8 cellular contexts compared by ENCODE assay signal in the genomic region with DNA sequence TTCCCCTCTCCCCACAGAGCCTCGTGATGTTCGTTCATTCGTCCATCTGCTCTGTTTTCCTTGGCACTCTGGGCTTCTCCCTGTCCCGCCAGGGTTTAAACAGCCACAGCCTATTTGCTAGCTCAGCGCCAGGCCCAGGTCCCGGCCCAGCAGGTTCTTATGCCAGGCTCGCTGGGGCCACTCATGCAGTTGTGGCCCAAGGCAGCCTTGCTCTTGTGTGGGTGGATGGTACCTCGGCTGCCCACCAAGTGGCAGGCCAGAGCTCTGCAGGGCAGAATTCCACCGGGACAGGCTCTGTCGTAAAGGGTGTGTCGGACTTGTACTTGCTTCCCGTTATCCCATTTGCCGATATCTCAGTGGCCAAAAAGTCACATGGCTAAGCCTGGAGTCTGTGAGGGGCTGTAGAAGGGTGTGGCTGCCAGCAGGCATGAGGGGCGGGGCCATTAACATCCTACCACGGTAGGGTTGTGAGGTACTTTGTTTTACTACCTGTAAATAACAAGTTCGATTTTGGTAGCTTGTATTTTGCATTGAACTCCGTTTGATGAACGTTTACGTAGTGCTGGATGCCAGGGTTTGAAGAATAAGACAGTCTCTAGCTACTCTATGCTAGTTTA. TPM values are rescaled to one million over a fixed set of nuclear protein-coding genes. Genes with fewer than 3 reads are reported as not detected.
DNase-seq lines count a peak whose midpoint lies in the region; ATAC-seq and FAIRE-seq lines count a peak whose summit lies in the region.

No MANE protein-coding gene starts in this region.

- H3K27me3 Mint-ChIP-seq in IgD-negative memory B cell = no peaks in the 10 kb centered on the region
- H3K27me3 Mint-ChIP-seq in activated naive CD8-positive, alpha-beta T cell treated with anti-CD3 and anti-CD28 coated beads for 36 hours = no peaks in the 10 kb centered on the region

- H3K9ac ChIP-seq in BLaER1 = no peak overlapping the region; the same call in 1 of the 2 replicates

- H3K4me1 Mint-ChIP-seq in IgD-negative memory B cell = peaks cover 18 to 43% (median 24%) of the 10 kb centered on the region in 3 donors
- peaks cover 71% of the 10 kb centered on the region for H3K4me1 Mint-ChIP-seq in activated naive CD8-positive, alpha-beta T cell treated with anti-CD3 and anti-CD28 coated beads for 36 hours

- peaks cover 89% of the 10 kb centered on the region for H3K4me1 ChIP-seq in BLaER1
- H3K4me1 ChIP-seq in small intestine (ENCODE audit: control insufficient read depth in 2 of 2, insufficient read depth in 1 of 2, low read depth in 1 of 2, low read length in 1 of 2) = peaks cover 0 to 3% of the 10 kb centered on the region in 2 donors

- H3K27me3 ChIP-seq in BLaER1 = no peaks in the 10 kb centered on the region
- H3K27me3 ChIP-seq in small intestine (ENCODE audit: control insufficient read depth in 2 of 2, insufficient read depth in 2 of 2, low read length in 2 of 2) = no peaks in the 10 kb centered on the region

- H3K36me3 ChIP-seq in BLaER1 (peaks cover 19% of the 10 kb centered on the region), small intestine (ENCODE audit: control insufficient read depth in 2 of 2, insufficient read depth in 2 of 2, low read length in 2 of 2) (no peaks in the 10 kb centered on the region)

- ATAC-seq in left ventricle myocardium superior = peak; percentile 72
- no peak for ATAC-seq in HG02588 (IDR thresholded peaks at IDR 0.05; ENCODE audit: unreplicated experiment)
- ATAC-seq in GM18861 (IDR thresholded peaks at IDR 0.05; ENCODE audit: unreplicated experiment) = no peak

- H3K4me3 ChIP-seq in BLaER1 (no peak overlapping the region), small intestine (ENCODE audit: low read depth in 1 of 2, low read length in 2 of 2) (no peak overlapping the region)

- H4K20me1 ChIP-seq in BLaER1 = peaks cover 99% of the 10 kb centered on the region

- H3K9me3 ChIP-seq in BLaER1 (no peaks in the 10 kb centered on the region), small intestine (ENCODE audit: control insufficient read depth, low read depth) (no peaks in the 10 kb centered on the region)

- WGBS in small intestine, 3 donors = 43 to 66% (median 55%) methylated on average over 19 of the region's 19 CpGs

- no peak for FAIRE-seq in small intestine (lab: Jason Lieb, UNC)

- peak overlapping the region in 3 of 4 donors; percentile 79 to 93 (median 86) for H3K4me3 Mint-ChIP-seq in IgD-negative memory B cell
- peak overlapping the region; percentile 76 for H3K4me3 Mint-ChIP-seq in activated naive CD8-positive, alpha-beta T cell treated with anti-CD3 and anti-CD28 coated beads for 36 hours

- no peaks in the 10 kb centered on the region for H3K9me3 Mint-ChIP-seq in IgD-negative memory B cell
- H3K9me3 Mint-ChIP-seq in activated naive CD8-positive, alpha-beta T cell treated with anti-CD3 and anti-CD28 coated beads for 36 hours = no peaks in the 10 kb centered on the region

- DNase-seq in activated naive CD8-positive, alpha-beta T cell treated with anti-CD3 and anti-CD28 coated beads for 36 hours = peak; percentile 10
- peak; percentile 74 for DNase-seq in left ventricle myocardium superior
- DNase-seq in small intestine = peak; percentile 44
- no peak for DNase-seq in stimulated activated CD4-positive, alpha-beta T cell treated with anti-CD3 and anti-CD28 coated beads, Interleukin-4, amount 100 ng/mL, for 4 hours

- peaks cover 3% of the 10 kb centered on the region for H3K36me3 Mint-ChIP-seq in IgD-negative memory B cell
- H3K36me3 Mint-ChIP-seq in activated naive CD8-positive, alpha-beta T cell treated with anti-CD3 and anti-CD28 coated beads for 36 hours = peaks cover 5% of the 10 kb centered on the region

- H3K4me2 ChIP-seq in BLaER1 = peak overlapping the region; percentile 74

- no peak overlapping the region for H3K27ac ChIP-seq in BLaER1
- H3K27ac ChIP-seq in small intestine (ENCODE audit: low read depth in 1 of 2, low read length in 1 of 2) = peak overlapping the region; percentile 66 to 86

- H3K27ac Mint-ChIP-seq in IgD-negative memory B cell = peak overlapping the region; percentile 93 to 98 (median 97)
- peak overlapping the region; percentile 96 for H3K27ac Mint-ChIP-seq in activated naive CD8-positive, alpha-beta T cell treated with anti-CD3 and anti-CD28 coated beads for 36 hours

- intact Hi-C loops in left ventricle myocardium superior (cut with micrococcal nuclease) = no loop called here

RNA-seq across cellular contexts. Expression of gene FAM118A, which starts 7.9 kb away (rescaled TPM):
- polyA plus RNA-seq in IgD-negative memory B cell = 24.0 TPM
- 10 to 100 TPM; 25.4 to 26.4 TPM for total RNA-seq in activated naive CD8-positive, alpha-beta T cell treated with anti-CD3 and anti-CD28 coated beads for 36 hours
- 20.7 TPM for total RNA-seq in left ventricle myocardium superior
- polyA plus RNA-seq in small intestine = 10 to 100 TPM in 2 of 3 donors, 1 to 10 TPM in 1; 4.5 to 31.6 (median 17.9) TPM

RNA-seq across cellular contexts. Expression of gene UPK3A, which starts 32.9 kb away (rescaled TPM):
- 1.5 TPM for polyA plus RNA-seq in IgD-negative memory B cell
- total RNA-seq in activated naive CD8-positive, alpha-beta T cell treated with anti-CD3 and anti-CD28 coated beads for 36 hours = not detected
- 0.25 TPM for total RNA-seq in left ventricle myocardium superior
- polyA plus RNA-seq in small intestine = under 1 TPM in 1 of 3 donors, not detected in 2; 0.36 TPM

Comparison
In these comparisons a context has a peak if more than half of its experiments do, and no peak if none do; other contexts are left out.
1. DNase-seq: peak in activated naive CD8-positive, alpha-beta T cell treated with anti-CD3 and anti-CD28 coated beads for 36 hours (single experiment), left ventricle myocardium superior (single experiment) and small intestine (single experiment); none in stimulated activated CD4-positive, alpha-beta T cell treated with anti-CD3 and anti-CD28 coated beads, Interleukin-4, amount 100 ng/mL, for 4 hours (0 of 2).